In genomic region chr1:178341218-178341956, GRCh38 we compare ENCODE assay signal across 8 cellular contexts.
DNase-seq lines count a peak whose midpoint lies in the region; ATAC-seq and TF ChIP-seq lines count a peak whose summit lies in the region.

No MANE protein-coding gene starts in this region.

- 4 to 11% methylated on average over 8 to 10 of the region's 10 CpGs for WGBS in ectodermal cell, 2 experiments

- H3K36me3 ChIP-seq in ectodermal cell (ENCODE audit: control insufficient read depth, insufficient read depth, low read length), result no peaks in the 10 kb centered on the region
- no peaks in the 10 kb centered on the region for H3K36me3 ChIP-seq in upper lobe of right lung

- H3K4me1 ChIP-seq in ectodermal cell (ENCODE audit: control insufficient read depth, insufficient read depth, low read length), result peaks cover 35% of the 10 kb centered on the region
- H3K4me1 ChIP-seq in upper lobe of right lung, result peaks cover 42% of the 10 kb centered on the region

- H3K27ac ChIP-seq in ectodermal cell (ENCODE audit: insufficient read depth, low read depth, low read length, poor library complexity, severe bottlenecking) (peak overlapping the region; percentile 76), upper lobe of right lung (no peak overlapping the region)

- H3K9me3 ChIP-seq in ectodermal cell (ENCODE audit: control insufficient read depth, low read length) (no peaks in the 10 kb centered on the region), upper lobe of right lung (no peaks in the 10 kb centered on the region)

- intact Hi-C loops in upper lobe of right lung (cut with DNase I), result no loop called here

- DNase-seq in M059J (ENCODE audit: low read depth) (peak; percentile 97), lung microvascular endothelial cell (ENCODE audit: low read depth in 2 of 2) (peak; percentile 88 to 94), upper lobe of right lung (peak; percentile 74), NCI-H446 (lab: John Stamatoyannopoulos, UW) (no peak), GM19240 (ENCODE audit: insufficient read length, low spot score) (no peak)

- H3K27me3 ChIP-seq in ectodermal cell (ENCODE audit: control insufficient read depth, insufficient read depth, low read length, poor library complexity, severe bottlenecking) (no peaks in the 10 kb centered on the region), upper lobe of right lung (no peaks in the 10 kb centered on the region)

- H3K4me3 ChIP-seq in ectodermal cell (ENCODE audit: insufficient read depth, low read depth, low read length) (peak overlapping the region; percentile 28), upper lobe of right lung (peak overlapping the region; percentile 28)

- TF ChIP-seq CTCF in upper lobe of right lung (IDR thresholded peaks at IDR 0.05), result no peak

- ATAC-seq in upper lobe of right lung, result peak; percentile 89
- no peak for ATAC-seq in GM21786 (IDR thresholded peaks at IDR 0.05; ENCODE audit: unreplicated experiment)
- no peak for ATAC-seq in GM21529 (IDR thresholded peaks at IDR 0.05; ENCODE audit: unreplicated experiment)

Comparison
In these comparisons a context has a peak if more than half of its experiments do, and no peak if none do; other contexts are left out.
1. DNase-seq: peak in M059J (single experiment), lung microvascular endothelial cell (2 of 2) and upper lobe of right lung (single experiment); none in NCI-H446 (0 of 2) and GM19240 (single experiment).